19 cellular contexts compared by ENCODE assay signal in the genomic region with DNA sequence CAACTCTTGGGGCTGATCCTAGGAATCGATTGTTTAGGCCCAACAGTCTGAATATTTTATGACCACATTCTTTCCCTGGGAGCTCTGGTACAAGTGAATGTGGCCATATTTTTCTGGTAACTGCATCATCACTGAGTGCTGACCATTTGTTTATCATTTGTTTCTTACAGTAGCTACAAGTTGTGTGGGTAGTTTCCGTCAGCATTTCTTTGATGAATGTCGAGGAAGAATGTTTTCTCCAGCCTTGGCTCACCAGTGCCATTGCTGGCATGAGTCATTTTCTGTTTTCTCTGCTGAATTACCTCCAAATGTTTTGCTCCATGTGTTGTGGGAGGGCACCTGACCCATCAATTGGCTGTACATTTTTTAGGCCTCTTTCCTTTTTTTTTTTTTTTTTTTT. TPM values are rescaled to one million over a fixed set of nuclear protein-coding genes. Genes with fewer than 3 reads are reported as not detected.
DNase-seq lines count a peak whose midpoint lies in the region; ATAC-seq and TF ChIP-seq lines count a peak whose summit lies in the region.
"Had no signal": no experiment of that assay in that cellular context is flagged by ENCODE, and none has a peak within 500 bp of the region (broad histone marks: within the 10 kb centered on the region; RNA-seq: fewer than 3 reads in every experiment).

No MANE protein-coding gene starts in this region.

- H3K4me1 Mint-ChIP-seq in activated naive CD4-positive, alpha-beta T cell treated with anti-CD3 and anti-CD28 coated beads, Interleukin-2, amount 50 U/mL, for 24 hours, result peaks cover 45% of the 10 kb centered on the region

- no peak overlapping the region for H3K4me3 ChIP-seq in choroid plexus epithelial cell (ENCODE audit: low read depth, low read length)
- H3K4me3 ChIP-seq: body of pancreas, K562, Peyer's patch had no signal

- no peak for DNase-seq in activated naive CD4-positive, alpha-beta T cell (lab: John Stamatoyannopoulos, UW)
- DNase-seq in M059J (ENCODE audit: low read depth) (peak; percentile 91), choroid plexus epithelial cell (ENCODE audit: low read depth) (peak; percentile 57), NCI-H146 (lab: John Stamatoyannopoulos, UW) (no peak), SHP77 treated with DMSO at 0.1 percent for 48 hours (lab: John Stamatoyannopoulos, UW) (no peak)
- DNase-seq in stimulated activated CD8-positive, alpha-beta memory T cell treated with anti-CD3 and anti-CD28 coated beads, Interleukin-4, amount 100 ng/mL, for 48 hours, result peak; percentile 13
- DNase-seq: effector CD4-positive, alpha-beta T cell; glutamatergic neuron; NCI-H1436; NCI-H510A treated with DMSO at 0.1 percent for 48 hours; stimulated activated CD4-positive, alpha-beta T cell treated with anti-CD3 and anti-CD28 coated beads, Interleukin-2, amount 100 ng/mL, for 48 hours had no signal

- H3K27me3 Mint-ChIP-seq in activated naive CD4-positive, alpha-beta T cell treated with anti-CD3 and anti-CD28 coated beads, Interleukin-2, amount 50 U/mL, for 24 hours, result no peaks in the 10 kb centered on the region

- no peak for ATAC-seq in GM19035 (IDR thresholded peaks at IDR 0.05; ENCODE audit: unreplicated experiment)
- ATAC-seq: body of pancreas; K562; stimulated activated effector memory CD8-positive, alpha-beta T cell treated with anti-CD3 and anti-CD28 coated beads, Interleukin-12 subunit alpha, Interleukin-12 subunit beta, amount 100 ng/mL, for 72 hours had no signal

- H3K4me3 Mint-ChIP-seq in activated naive CD4-positive, alpha-beta T cell treated with anti-CD3 and anti-CD28 coated beads, Interleukin-2, amount 50 U/mL, for 24 hours, result no peak overlapping the region
- H3K4me3 Mint-ChIP-seq: CD14-positive monocyte; stimulated activated effector memory CD8-positive, alpha-beta T cell treated with anti-CD3 and anti-CD28 coated beads, Interleukin-12 subunit alpha, Interleukin-12 subunit beta, amount 100 ng/mL, for 72 hours had no signal

- TF ChIP-seq CTCF in choroid plexus epithelial cell (conservative IDR thresholded peaks at IDR 0.05; ENCODE audit: low read depth, low read length), result no peak

- peak overlapping the region; percentile 62 for H3K27ac Mint-ChIP-seq in activated naive CD4-positive, alpha-beta T cell treated with anti-CD3 and anti-CD28 coated beads, Interleukin-2, amount 50 U/mL, for 24 hours
- H3K27ac Mint-ChIP-seq: CD14-positive monocyte had no signal

- no peaks in the 10 kb centered on the region for H3K9me3 Mint-ChIP-seq in activated naive CD4-positive, alpha-beta T cell treated with anti-CD3 and anti-CD28 coated beads, Interleukin-2, amount 50 U/mL, for 24 hours
- H3K9me3 Mint-ChIP-seq: stimulated activated effector memory CD8-positive, alpha-beta T cell treated with anti-CD3 and anti-CD28 coated beads, Interleukin-12 subunit alpha, Interleukin-12 subunit beta, amount 100 ng/mL, for 72 hours had no signal

- peaks cover 22% of the 10 kb centered on the region for H3K36me3 Mint-ChIP-seq in activated naive CD4-positive, alpha-beta T cell treated with anti-CD3 and anti-CD28 coated beads, Interleukin-2, amount 50 U/mL, for 24 hours

RNA-seq across cellular contexts. Expression of gene CARD19, which starts 14.1 kb away (rescaled TPM):
- 85.7 and 88.4 TPM in 2 replicates for total RNA-seq in M059J (2014; rRNA removed; shearing (Covaris generic))

RNA-seq across cellular contexts. Expression of gene SUSD3, which starts 23.4 kb away (rescaled TPM):
- 0.12 and 1.4 TPM in 2 replicates for total RNA-seq in M059J (2014; rRNA removed; shearing (Covaris generic))
- total RNA-seq: myocyte had no signal

RNA-seq across cellular contexts. Expression of gene NINJ1, which starts 52.1 kb away (rescaled TPM):
- 151 and 186 TPM in 2 replicates for total RNA-seq in M059J (2014; rRNA removed; shearing (Covaris generic))

Comparison
In these comparisons a context has a peak if more than half of its experiments do, and no peak if none do; other contexts are left out.
1. DNase-seq: peak in M059J (single experiment), choroid plexus epithelial cell (single experiment) and stimulated activated CD8-positive, alpha-beta memory T cell treated with anti-CD3 and anti-CD28 coated beads, Interleukin-4, amount 100 ng/mL, for 48 hours (single experiment); none in activated naive CD4-positive, alpha-beta T cell (0 of 4), NCI-H146 (single experiment) and SHP77 treated with DMSO at 0.1 percent for 48 hours (single experiment).